Comparison of ENCODE assay signal across 9 cellular contexts in genomic region chrX:2967998-2968909, GRCh38. TPM values are rescaled to one million over a fixed set of nuclear protein-coding genes. Genes with fewer than 3 reads are reported as not detected.
DNase-seq lines count a peak whose midpoint lies in the region; ATAC-seq and TF ChIP-seq lines count a peak whose summit lies in the region.
"Had no signal": no experiment of that assay in that cellular context is flagged by ENCODE, and none has a peak within 500 bp of the region (broad histone marks: within the 10 kb centered on the region; RNA-seq: fewer than 3 reads in every experiment).

No MANE protein-coding gene starts in this region.

- no peak overlapping the region for H3K27ac Mint-ChIP-seq in activated CD4-positive, alpha-beta T cell treated with anti-CD3 and anti-CD28 coated beads, Interleukin-2, amount 10 ng/mL, durations not matched to agents 24 days and 14 days
- H3K27ac Mint-ChIP-seq in activated T-cell treated with anti-CD3 and anti-CD28 coated beads, Interleukin-2, amount 50 U/mL, for 72 hours = no peak overlapping the region

- peak; percentile 97 for ATAC-seq in activated T-cell treated with anti-CD3 and anti-CD28 coated beads, Interleukin-2, amount 50 U/mL, for 72 hours (replicated peaks in 1 of 2)
- ATAC-seq in GM21529 (IDR thresholded peaks at IDR 0.05; ENCODE audit: unreplicated experiment) = no peak

- TF ChIP-seq CTCF in foreskin fibroblast (IDR thresholded peaks at IDR 0.05; ENCODE audit: low read depth, low read length) = peak; percentile 2

- DNase-seq in activated CD4-positive, alpha-beta T cell treated with anti-CD3 and anti-CD28 coated beads, Interleukin-2, amount 10 ng/mL, durations not matched to agents 24 days and 14 days = peak; percentile 57
- DNase-seq in activated CD4-positive, alpha-beta T cell treated with anti-CD3 and anti-CD28 coated beads for 1 hour = no peak
- DNase-seq in activated T-cell treated with anti-CD3 and anti-CD28 coated beads, Interleukin-2, amount 50 U/mL, for 72 hours = peak; percentile 2 to 33
- DNase-seq in foreskin fibroblast (peak; percentile 50 to 69), retina (no peak), mesenteric fat pad (ENCODE audit: low spot score) (no peak)
- DNase-seq in stimulated activated CD4-positive, alpha-beta T cell treated with anti-CD3 and anti-CD28 coated beads, Interleukin-2, amount 100 ng/mL, for 24 hours = peak; percentile 14 to 18

- peak overlapping the region; percentile 14 to 15 for H3K4me3 ChIP-seq in foreskin fibroblast (ENCODE audit: low read depth in 1 of 2, low read length in 2 of 2)
- H3K4me3 ChIP-seq: ovary had no signal

- H3K36me3 Mint-ChIP-seq in activated CD4-positive, alpha-beta T cell treated with anti-CD3 and anti-CD28 coated beads, Interleukin-2, amount 10 ng/mL, durations not matched to agents 24 days and 14 days (ENCODE audit: low read depth) = no peaks in the 10 kb centered on the region
- no peaks in the 10 kb centered on the region for H3K36me3 Mint-ChIP-seq in activated T-cell treated with anti-CD3 and anti-CD28 coated beads, Interleukin-2, amount 50 U/mL, for 72 hours (ENCODE audit: insufficient read depth in 2 of 2)

- H3K4me3 Mint-ChIP-seq in activated CD4-positive, alpha-beta T cell treated with anti-CD3 and anti-CD28 coated beads, Interleukin-2, amount 10 ng/mL, durations not matched to agents 24 days and 14 days = peak overlapping the region; percentile 70
- peak overlapping the region; percentile 62 to 65 for H3K4me3 Mint-ChIP-seq in activated T-cell treated with anti-CD3 and anti-CD28 coated beads, Interleukin-2, amount 50 U/mL, for 72 hours

- intact Hi-C loops in activated CD4-positive, alpha-beta T cell treated with anti-CD3 and anti-CD28 coated beads, Interleukin-2, amount 10 ng/mL, durations not matched to agents 24 days and 14 days (cut with micrococcal nuclease) = loop anchor here (10.0 kb wide), 1 partner anchor 273 kb away; the partner anchor contains the start of gene CD99

- no peaks in the 10 kb centered on the region for H3K27me3 Mint-ChIP-seq in activated CD4-positive, alpha-beta T cell treated with anti-CD3 and anti-CD28 coated beads, Interleukin-2, amount 10 ng/mL, durations not matched to agents 24 days and 14 days
- peaks cover 15% of the 10 kb centered on the region for H3K27me3 Mint-ChIP-seq in activated T-cell treated with anti-CD3 and anti-CD28 coated beads, Interleukin-2, amount 50 U/mL, for 72 hours (ENCODE audit: low read depth)

- H3K4me1 Mint-ChIP-seq in activated CD4-positive, alpha-beta T cell treated with anti-CD3 and anti-CD28 coated beads, Interleukin-2, amount 10 ng/mL, durations not matched to agents 24 days and 14 days = peaks cover 2% of the 10 kb centered on the region
- H3K4me1 Mint-ChIP-seq in activated T-cell treated with anti-CD3 and anti-CD28 coated beads, Interleukin-2, amount 50 U/mL, for 72 hours (ENCODE audit: low read depth) = peaks cover 20% of the 10 kb centered on the region

- H3K9me3 Mint-ChIP-seq in activated CD4-positive, alpha-beta T cell treated with anti-CD3 and anti-CD28 coated beads, Interleukin-2, amount 10 ng/mL, durations not matched to agents 24 days and 14 days = no peaks in the 10 kb centered on the region
- no peaks in the 10 kb centered on the region for H3K9me3 Mint-ChIP-seq in activated T-cell treated with anti-CD3 and anti-CD28 coated beads, Interleukin-2, amount 50 U/mL, for 72 hours

RNA-seq across cellular contexts. Expression of gene ARSH, which starts 38.1 kb away (rescaled TPM):
- total RNA-seq in activated CD4-positive, alpha-beta T cell treated with anti-CD3 and anti-CD28 coated beads, Interleukin-2, amount 10 ng/mL, durations not matched to agents 24 days and 14 days = not detected in 2 replicates
- total RNA-seq in activated T-cell treated with anti-CD3 and anti-CD28 coated beads, Interleukin-2, amount 50 U/mL, for 72 hours = not detected
- total RNA-seq in mesenteric fat pad = not detected
- total RNA-seq: ovary had no signal

RNA-seq across cellular contexts. Expression of gene ARSD, which starts 39.1 kb away (rescaled TPM):
- 1.2 and 1.8 TPM in 2 replicates for total RNA-seq in activated CD4-positive, alpha-beta T cell treated with anti-CD3 and anti-CD28 coated beads, Interleukin-2, amount 10 ng/mL, durations not matched to agents 24 days and 14 days
- total RNA-seq in activated T-cell treated with anti-CD3 and anti-CD28 coated beads, Interleukin-2, amount 50 U/mL, for 72 hours = 1 to 10 TPM; 1.5 to 2.4 TPM
- total RNA-seq in mesenteric fat pad = 33.0 TPM

Comparison
In these comparisons a context has a peak if more than half of its experiments do, and no peak if none do; other contexts are left out.
1. DNase-seq: peak in activated CD4-positive, alpha-beta T cell treated with anti-CD3 and anti-CD28 coated beads, Interleukin-2, amount 10 ng/mL, durations not matched to agents 24 days and 14 days (single experiment), activated T-cell treated with anti-CD3 and anti-CD28 coated beads, Interleukin-2, amount 50 U/mL, for 72 hours (2 of 2), foreskin fibroblast (2 of 2) and stimulated activated CD4-positive, alpha-beta T cell treated with anti-CD3 and anti-CD28 coated beads, Interleukin-2, amount 100 ng/mL, for 24 hours (2 of 2); none in activated CD4-positive, alpha-beta T cell treated with anti-CD3 and anti-CD28 coated beads for 1 hour (single experiment), retina (single experiment) and mesenteric fat pad (single experiment).
2. RNA of gene ARSD, which starts 39.1 kb away (total RNA-seq): 33.0 TPM in mesenteric fat pad (single experiment); 1.5 to 2.4 TPM in activated T-cell treated with anti-CD3 and anti-CD28 coated beads, Interleukin-2, amount 50 U/mL, for 72 hours and 1.2 to 1.8 TPM in activated CD4-positive, alpha-beta T cell treated with anti-CD3 and anti-CD28 coated beads, Interleukin-2, amount 10 ng/mL, durations not matched to agents 24 days and 14 days; every median in the first group is over 10 times any median in the second.